ENCODE assay signal across 23 cellular contexts in the genomic region with DNA sequence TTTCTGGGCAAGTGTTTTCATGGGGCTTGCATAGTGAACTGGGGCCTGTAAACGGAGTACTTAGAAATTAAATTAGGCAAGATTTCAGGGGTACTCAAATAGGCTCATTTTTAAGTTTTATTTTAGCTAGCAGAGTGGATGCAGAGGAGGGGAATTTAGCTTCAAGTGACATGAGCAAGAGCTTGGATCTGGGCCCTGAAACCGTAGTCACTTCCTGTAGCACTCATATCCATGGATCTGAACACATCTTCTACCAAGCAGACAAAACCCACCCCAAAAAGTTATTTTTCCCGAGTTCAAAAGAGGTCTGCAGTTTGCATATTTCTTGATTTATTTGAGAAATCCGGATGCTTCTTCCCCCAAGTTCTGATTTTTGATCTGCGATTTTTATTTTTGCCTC. TPM values are rescaled to one million over a fixed set of nuclear protein-coding genes. Genes with fewer than 3 reads are reported as not detected.
DNase-seq lines count a peak whose midpoint lies in the region; ATAC-seq and TF ChIP-seq lines count a peak whose summit lies in the region.
"Had no signal": no experiment of that assay in that cellular context is flagged by ENCODE, and none has a peak within 500 bp of the region (broad histone marks: within the 10 kb centered on the region; RNA-seq: fewer than 3 reads in every experiment).

No MANE protein-coding gene starts in this region.

- DNase-seq in A172 (ENCODE audit: low spot score), result peak; percentile 20
- peak; percentile 10 for DNase-seq in GM04504 (ENCODE audit: low read depth)
- DNase-seq in RPMI7951 (ENCODE audit: low read depth), result peak; percentile 11
- peak; percentile 3 for DNase-seq in fibroblast of peridontal ligament (ENCODE audit: extremely low read depth)
- no peak for DNase-seq in T1000 (lab: John Stamatoyannopoulos, UW)
- no peak for DNase-seq in NCI-H345 treated with DMSO at 0.1 percent for 48 hours (lab: John Stamatoyannopoulos, UW; ENCODE audit: unreplicated experiment)
- DNase-seq: 8988T; activated CD4-positive, alpha-beta T cell treated with anti-CD3 and anti-CD28 coated beads, Interleukin-2, amount 50 U/mL, for 1 hour; activated naive CD4-positive, alpha-beta T cell treated with anti-CD3 and anti-CD28 coated beads, Interleukin-2, amount 10 ng/mL, durations not matched to agents 7 days and 5 days; central memory CD4-positive, alpha-beta T cell; foreskin keratinocyte; heart right ventricle; HFFc6; mesendoderm; NCI-H1048; NCI-H187; NCI-H2171 treated with DMSO at 0.1 percent for 48 hours; NCI-H526 treated with DMSO at 0.1 percent for 48 hours; nucleus accumbens; psoas muscle; T-helper 2 cell had no signal

- no peak for ATAC-seq in GM19324 (IDR thresholded peaks at IDR 0.05; ENCODE audit: low FRiP score, unreplicated experiment)
- ATAC-seq in SK-N-SH treated with all-trans-retinoic acid at 6 μM for 48 hours, result no peak
- ATAC-seq: foreskin keratinocyte, heart right ventricle, psoas muscle had no signal

TF ChIP-seq in SK-N-SH treated with all-trans-retinoic acid at 6 μM for 48 hours, 23 proteins besides CTCF, POLR2A, EP300 and RAD21:
- no peak for TF ChIP-seq POU6F1 (CRISPR knock-in tag; IDR thresholded peaks at IDR 0.05; ENCODE audit: borderline replicate concordance, low read depth)
- no peak for TF ChIP-seq ISL1 (CRISPR knock-in tag; IDR thresholded peaks at IDR 0.05)
- TF ChIP-seq CSDC2 (CRISPR knock-in tag; IDR thresholded peaks at IDR 0.05), result no peak
- no peak for TF ChIP-seq ARNTL (CRISPR knock-in tag; IDR thresholded peaks at IDR 0.05; ENCODE audit: borderline replicate concordance, low read depth)
- TF ChIP-seq, protein P1, sequence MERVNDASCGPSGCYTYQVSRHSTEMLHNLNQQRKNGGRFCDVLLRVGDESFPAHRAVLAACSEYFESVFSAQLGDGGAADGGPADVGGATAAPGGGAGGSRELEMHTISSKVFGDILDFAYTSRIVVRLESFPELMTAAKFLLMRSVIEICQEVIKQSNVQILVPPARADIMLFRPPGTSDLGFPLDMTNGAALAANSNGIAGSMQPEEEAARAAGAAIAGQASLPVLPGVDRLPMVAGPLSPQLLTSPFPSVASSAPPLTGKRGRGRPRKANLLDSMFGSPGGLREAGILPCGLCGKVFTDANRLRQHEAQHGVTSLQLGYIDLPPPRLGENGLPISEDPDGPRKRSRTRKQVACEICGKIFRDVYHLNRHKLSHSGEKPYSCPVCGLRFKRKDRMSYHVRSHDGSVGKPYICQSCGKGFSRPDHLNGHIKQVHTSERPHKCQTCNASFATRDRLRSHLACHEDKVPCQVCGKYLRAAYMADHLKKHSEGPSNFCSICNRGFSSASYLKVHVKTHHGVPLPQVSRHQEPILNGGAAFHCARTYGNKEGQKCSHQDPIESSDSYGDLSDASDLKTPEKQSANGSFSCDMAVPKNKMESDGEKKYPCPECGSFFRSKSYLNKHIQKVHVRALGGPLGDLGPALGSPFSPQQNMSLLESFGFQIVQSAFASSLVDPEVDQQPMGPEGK (CRISPR knock-in tag; IDR thresholded peaks at IDR 0.05; ENCODE audit: borderline replicate concordance), result no peak
- no peak for TF ChIP-seq TCF4 (CRISPR knock-in tag; IDR thresholded peaks at IDR 0.05; ENCODE audit: borderline replicate concordance)
- TF ChIP-seq ZC3H10 (CRISPR knock-in tag; IDR thresholded peaks at IDR 0.05), result no peak
- no peak for TF ChIP-seq OSR1 (CRISPR knock-in tag; IDR thresholded peaks at IDR 0.05)
- no peak for TF ChIP-seq TOX (CRISPR knock-in tag; IDR thresholded peaks at IDR 0.05; ENCODE audit: borderline replicate concordance)
- no peak for TF ChIP-seq GLIS3 (CRISPR knock-in tag; IDR thresholded peaks at IDR 0.05)
- no peak for TF ChIP-seq ZFP3 (CRISPR knock-in tag; IDR thresholded peaks at IDR 0.05)
- TF ChIP-seq PPARA (CRISPR knock-in tag; IDR thresholded peaks at IDR 0.05; ENCODE audit: borderline replicate concordance), result no peak

RNA-seq across cellular contexts. Expression of gene STT3B, which starts 36.8 kb away (rescaled TPM):
- 189 and 202 TPM in 2 replicates for total RNA-seq in A172 (2014; rRNA removed; shearing (Covaris generic))
- total RNA-seq in RPMI7951 (2014; rRNA removed; shearing (Covaris generic)), result 175 and 186 TPM in 2 replicates

Comparison
In these comparisons a context has a peak if more than half of its experiments do, and no peak if none do; other contexts are left out.
1. DNase-seq: peak in A172 (single experiment), GM04504 (single experiment), RPMI7951 (single experiment) and fibroblast of peridontal ligament (single experiment); none in T1000 (single experiment) and NCI-H345 treated with DMSO at 0.1 percent for 48 hours (single experiment).